2 cellular contexts compared by ENCODE assay signal in genomic region chr2:113039158-113039557, GRCh38.
TF ChIP-seq lines count a peak whose summit lies in the region.

No MANE protein-coding gene starts in this region.

TF ChIP-seq in liver, 16 proteins besides CTCF, POLR2A, EP300 and RAD21:
- TF ChIP-seq, protein P1, sequence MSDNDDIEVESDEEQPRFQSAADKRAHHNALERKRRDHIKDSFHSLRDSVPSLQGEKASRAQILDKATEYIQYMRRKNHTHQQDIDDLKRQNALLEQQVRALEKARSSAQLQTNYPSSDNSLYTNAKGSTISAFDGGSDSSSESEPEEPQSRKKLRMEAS (IDR thresholded peaks at IDR 0.05) = peak; percentile 15
- TF ChIP-seq SP1 (IDR thresholded peaks at IDR 0.05) (peak; percentile 29), RXRA (IDR thresholded peaks at IDR 0.05) (peak in 1 of 2 donors; percentile 25), ZBTB33 (IDR thresholded peaks at IDR 0.05) (no peak), FOXA1 (IDR thresholded peaks at IDR 0.05) (no peak), YY1 (IDR thresholded peaks at IDR 0.05) (no peak)
- TF ChIP-seq, protein P2, sequence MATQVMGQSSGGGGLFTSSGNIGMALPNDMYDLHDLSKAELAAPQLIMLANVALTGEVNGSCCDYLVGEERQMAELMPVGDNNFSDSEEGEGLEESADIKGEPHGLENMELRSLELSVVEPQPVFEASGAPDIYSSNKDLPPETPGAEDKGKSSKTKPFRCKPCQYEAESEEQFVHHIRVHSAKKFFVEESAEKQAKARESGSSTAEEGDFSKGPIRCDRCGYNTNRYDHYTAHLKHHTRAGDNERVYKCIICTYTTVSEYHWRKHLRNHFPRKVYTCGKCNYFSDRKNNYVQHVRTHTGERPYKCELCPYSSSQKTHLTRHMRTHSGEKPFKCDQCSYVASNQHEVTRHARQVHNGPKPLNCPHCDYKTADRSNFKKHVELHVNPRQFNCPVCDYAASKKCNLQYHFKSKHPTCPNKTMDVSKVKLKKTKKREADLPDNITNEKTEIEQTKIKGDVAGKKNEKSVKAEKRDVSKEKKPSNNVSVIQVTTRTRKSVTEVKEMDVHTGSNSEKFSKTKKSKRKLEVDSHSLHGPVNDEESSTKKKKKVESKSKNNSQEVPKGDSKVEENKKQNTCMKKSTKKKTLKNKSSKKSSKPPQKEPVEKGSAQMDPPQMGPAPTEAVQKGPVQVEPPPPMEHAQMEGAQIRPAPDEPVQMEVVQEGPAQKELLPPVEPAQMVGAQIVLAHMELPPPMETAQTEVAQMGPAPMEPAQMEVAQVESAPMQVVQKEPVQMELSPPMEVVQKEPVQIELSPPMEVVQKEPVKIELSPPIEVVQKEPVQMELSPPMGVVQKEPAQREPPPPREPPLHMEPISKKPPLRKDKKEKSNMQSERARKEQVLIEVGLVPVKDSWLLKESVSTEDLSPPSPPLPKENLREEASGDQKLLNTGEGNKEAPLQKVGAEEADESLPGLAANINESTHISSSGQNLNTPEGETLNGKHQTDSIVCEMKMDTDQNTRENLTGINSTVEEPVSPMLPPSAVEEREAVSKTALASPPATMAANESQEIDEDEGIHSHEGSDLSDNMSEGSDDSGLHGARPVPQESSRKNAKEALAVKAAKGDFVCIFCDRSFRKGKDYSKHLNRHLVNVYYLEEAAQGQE (IDR thresholded peaks at IDR 0.05) = no peak

TF ChIP-seq in HepG2, 621 proteins besides CTCF, POLR2A, EP300 and RAD21:
- TF ChIP-seq SIX4 (CRISPR knock-in tag; IDR thresholded peaks at IDR 0.05) (no peak), ZNF672 (CRISPR knock-in tag; IDR thresholded peaks at IDR 0.05) (no peak), HOMEZ (CRISPR knock-in tag; IDR thresholded peaks at IDR 0.05; ENCODE audit: low read depth) (no peak), MIER3 (CRISPR knock-in tag; IDR thresholded peaks at IDR 0.05; ENCODE audit: borderline replicate concordance) (no peak), SSRP1 (CRISPR knock-in tag; IDR thresholded peaks at IDR 0.05) (no peak), MEIS1 (CRISPR knock-in tag; IDR thresholded peaks at IDR 0.05; ENCODE audit: borderline replicate concordance) (no peak), ZNF121 (CRISPR knock-in tag; IDR thresholded peaks at IDR 0.05) (no peak), ZNF691 (CRISPR knock-in tag; IDR thresholded peaks at IDR 0.05; ENCODE audit: borderline replicate concordance, low read depth) (no peak), KLF6 (CRISPR knock-in tag; IDR thresholded peaks at IDR 0.05) (no peak), ELF4 (CRISPR knock-in tag; IDR thresholded peaks at IDR 0.05; ENCODE audit: borderline replicate concordance) (no peak)
- TF ChIP-seq, protein P3, sequence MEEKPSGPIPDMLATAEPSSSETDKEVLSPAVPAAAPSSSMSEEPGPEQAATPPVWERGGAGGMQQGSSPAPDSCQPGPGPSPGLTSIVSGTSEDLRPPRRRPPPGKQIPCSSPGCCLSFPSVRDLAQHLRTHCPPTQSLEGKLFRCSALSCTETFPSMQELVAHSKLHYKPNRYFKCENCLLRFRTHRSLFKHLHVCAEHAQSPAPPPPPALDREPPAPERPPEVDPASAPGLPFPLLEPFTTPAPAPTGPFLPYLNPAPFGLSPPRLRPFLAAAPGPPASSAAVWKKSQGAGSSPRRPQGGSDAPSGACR (CRISPR knock-in tag; IDR thresholded peaks at IDR 0.05) = no peak
TF ChIP-seq in HepG2: peak in this region for 0.
